8 cellular contexts compared by ENCODE assay signal in the genomic region with DNA sequence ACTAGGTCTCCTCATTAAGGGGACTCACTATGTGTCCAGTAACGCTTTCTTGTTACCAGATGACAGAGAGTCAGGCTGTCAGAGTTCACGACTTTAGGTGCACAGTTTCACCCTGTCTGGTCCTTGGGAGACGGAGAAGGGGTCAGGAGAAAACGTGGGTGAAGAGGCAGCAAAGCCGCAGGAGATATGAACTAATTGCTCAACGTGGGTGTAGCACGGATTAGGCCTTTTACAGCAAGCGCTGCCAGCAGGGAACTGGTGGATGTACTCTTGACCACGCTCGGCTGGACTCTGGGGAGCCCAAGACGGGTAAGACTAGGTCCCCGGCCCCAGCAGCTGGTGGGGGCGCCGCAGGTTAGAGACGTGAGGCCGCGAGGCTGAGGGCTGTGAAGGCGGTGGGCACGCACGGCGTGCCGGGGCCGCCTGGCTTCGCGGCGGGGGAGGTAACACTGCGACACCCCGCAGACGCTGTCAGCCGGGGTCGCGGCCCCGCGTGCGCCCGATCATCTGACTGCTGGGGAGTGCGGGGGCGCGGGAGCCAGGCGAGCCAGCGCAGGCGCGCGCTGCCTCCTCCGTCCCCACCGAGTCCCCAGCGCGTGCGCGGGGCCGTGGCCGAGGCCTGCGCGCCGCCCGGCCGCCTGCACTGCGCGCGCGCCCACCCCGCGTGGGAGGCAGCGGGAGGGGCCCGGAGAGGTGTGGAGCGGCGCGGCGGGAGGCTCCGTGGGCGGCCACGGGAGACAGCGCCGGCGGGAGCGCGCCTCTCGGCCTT. TPM values are rescaled to one million over a fixed set of nuclear protein-coding genes. Genes with fewer than 3 reads are reported as not detected.
DNase-seq lines count a peak whose midpoint lies in the region; ATAC-seq and TF ChIP-seq lines count a peak whose summit lies in the region.

A gene with protein sequence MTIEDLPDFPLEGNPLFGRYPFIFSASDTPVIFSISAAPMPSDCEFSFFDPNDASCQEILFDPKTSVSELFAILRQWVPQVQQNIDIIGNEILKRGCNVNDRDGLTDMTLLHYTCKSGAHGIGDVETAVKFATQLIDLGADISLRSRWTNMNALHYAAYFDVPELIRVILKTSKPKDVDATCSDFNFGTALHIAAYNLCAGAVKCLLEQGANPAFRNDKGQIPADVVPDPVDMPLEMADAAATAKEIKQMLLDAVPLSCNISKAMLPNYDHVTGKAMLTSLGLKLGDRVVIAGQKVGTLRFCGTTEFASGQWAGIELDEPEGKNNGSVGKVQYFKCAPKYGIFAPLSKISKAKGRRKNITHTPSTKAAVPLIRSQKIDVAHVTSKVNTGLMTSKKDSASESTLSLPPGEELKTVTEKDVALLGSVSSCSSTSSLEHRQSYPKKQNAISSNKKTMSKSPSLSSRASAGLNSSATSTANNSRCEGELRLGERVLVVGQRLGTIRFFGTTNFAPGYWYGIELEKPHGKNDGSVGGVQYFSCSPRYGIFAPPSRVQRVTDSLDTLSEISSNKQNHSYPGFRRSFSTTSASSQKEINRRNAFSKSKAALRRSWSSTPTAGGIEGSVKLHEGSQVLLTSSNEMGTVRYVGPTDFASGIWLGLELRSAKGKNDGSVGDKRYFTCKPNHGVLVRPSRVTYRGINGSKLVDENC (plus strand): TSS at position 575 of the 769 bp plus-strand sequence. CDS start 5,974 bp downstream, outside the sequence.

- H3K27ac ChIP-seq in angular gyrus (ENCODE audit: low read depth, low read length): peak within 1 kb of the TSS; percentile 96
- peak within 1 kb of the TSS; percentile 90 for H3K27ac ChIP-seq in right cardiac atrium (ENCODE audit: low read length)
- peak within 1 kb of the TSS; percentile 82 for H3K27ac ChIP-seq in rectal smooth muscle tissue (ENCODE audit: low read depth, low read length)
- H3K27ac ChIP-seq in uterus: peak within 1 kb of the TSS; percentile 87

- TF ChIP-seq CTCF in uterus (IDR thresholded peaks at IDR 0.05): no peak

- H3K4me1 ChIP-seq in right cardiac atrium (ENCODE audit: control insufficient read depth, insufficient read depth, low read length): peaks cover 2% of the 10 kb centered on the region
- H3K4me1 ChIP-seq in rectal smooth muscle tissue (ENCODE audit: control insufficient read depth, insufficient read depth, low read length): peaks cover 3% of the 10 kb centered on the region
- H3K4me1 ChIP-seq in uterus: no peaks in the 10 kb centered on the region

- peak within 1 kb of the TSS; percentile 60 for H3K9ac ChIP-seq in rectal smooth muscle tissue (ENCODE audit: low read length)

- WGBS in right cardiac atrium: 2% methylated on average over 78 of the region's 78 CpGs

- ATAC-seq in GM18517 (IDR thresholded peaks at IDR 0.05; ENCODE audit: unreplicated experiment): peak; percentile 27
- peak; percentile 46 for ATAC-seq in HG03039 (IDR thresholded peaks at IDR 0.05; ENCODE audit: unreplicated experiment)
- peak; percentile 91 to 92 for ATAC-seq in right cardiac atrium

- intact Hi-C loops in right cardiac atrium (cut with DNase I) (loop anchor here in 2 of 4 donors (10.0 kb wide), 1 partner anchor 100 kb away; no protein-coding TSS in a partner anchor), uterus (cut with DNase I; ENCODE audit: low total_unique reads) (no loop called here)

- no peaks in the 10 kb centered on the region for H3K27me3 ChIP-seq in right cardiac atrium (ENCODE audit: control insufficient read depth, insufficient read depth)
- no peaks in the 10 kb centered on the region for H3K27me3 ChIP-seq in rectal smooth muscle tissue (ENCODE audit: control insufficient read depth, insufficient read depth, low read length)
- no peaks in the 10 kb centered on the region for H3K27me3 ChIP-seq in uterus

- H3K36me3 ChIP-seq in rectal smooth muscle tissue (ENCODE audit: control insufficient read depth, insufficient read depth, low read length) (no peaks in the 10 kb centered on the region), uterus (no peaks in the 10 kb centered on the region)

- TF ChIP-seq POLR2A in uterus (IDR thresholded peaks at IDR 0.05): peak; percentile 8 to 61

- peak within 1 kb of the TSS; percentile 74 for H3K4me3 ChIP-seq in right cardiac atrium (ENCODE audit: low read length)
- peak within 1 kb of the TSS; percentile 92 for H3K4me3 ChIP-seq in rectal smooth muscle tissue (ENCODE audit: low read length)
- peak within 1 kb of the TSS; percentile 60 to 65 for H3K4me3 ChIP-seq in uterus

- H3K9me3 ChIP-seq in right cardiac atrium (ENCODE audit: control insufficient read depth, low read length): no peaks in the 10 kb centered on the region
- no peaks in the 10 kb centered on the region for H3K9me3 ChIP-seq in uterus

- peak; percentile 48 to 75 (median 56) for DNase-seq in T-helper 1 cell
- peak; percentile 69 to 89 (median 85) for DNase-seq in right cardiac atrium
- peak; percentile 40 to 71 for DNase-seq in uterus
- DNase-seq in NCI-H510A (lab: John Stamatoyannopoulos, UW): no peak

RNA-seq across cellular contexts. Expression of the gene that starts here (rescaled TPM):
- total RNA-seq in right cardiac atrium (10 to 100 TPM; 61.4 to 82.7 (median 74.4) TPM), uterus (10 to 100 TPM; 24.1 to 48.7 (median 40.1) TPM)
- 27.9 TPM for polyA plus RNA-seq in right cardiac atrium

Comparison
In these comparisons a context has a peak if more than half of its experiments do, and no peak if none do; other contexts are left out.
1. ATAC-seq: peak in every context shown above with its lines; median percentile 92 in right cardiac atrium; 46 in HG03039; 27 in GM18517.